In genomic region chr5:56481998-56482698, GRCh38 we compare ENCODE assay signal across 9 cellular contexts.
A peak's percentile ranks its signal among the peaks of the same experiment; 100 is the strongest.
DNase-seq lines count a peak whose midpoint lies in the region; ATAC-seq and TF ChIP-seq lines count a peak whose summit lies in the region.
"Had no signal": no experiment of that assay in that cellular context is flagged by ENCODE, and none has a peak within 500 bp of the region (broad histone marks: within the 10 kb centered on the region; RNA-seq: fewer than 3 reads in every experiment).

No MANE protein-coding gene starts in this region.

- DNase-seq in A673 (ENCODE audit: low spot score), result no peak
- no peak for DNase-seq in MCF 10A (ENCODE audit: unreplicated experiment)
- DNase-seq in NCI-H1105 (lab: John Stamatoyannopoulos, UW), result no peak
- DNase-seq in NCI-H1436 treated with DMSO at 0.1 percent for 48 hours (lab: John Stamatoyannopoulos, UW), result no peak
- DNase-seq in DMS53 treated with DMSO at 0.1 percent for 48 hours (lab: John Stamatoyannopoulos, UW; ENCODE audit: unreplicated experiment), result no peak
- DNase-seq: NCI-H1105 treated with DMSO at 0.1 percent for 48 hours had no signal

- H3K27me3 Mint-ChIP-seq in MCF 10A (ENCODE audit: insufficient read depth, unreplicated experiment), result no peaks in the 10 kb centered on the region

- H3K9me2 ChIP-seq in Loucy (replicated peaks; ENCODE audit: low read depth, low read length), result no peaks in the 10 kb centered on the region

- no peaks in the 10 kb centered on the region for H3K36me3 Mint-ChIP-seq in MCF 10A (ENCODE audit: insufficient read depth, unreplicated experiment)

- peak overlapping the region; percentile 57; the same call in 1 of the 2 replicates for H2AFZ ChIP-seq in Loucy (ENCODE audit: low read length)

- peaks cover 7% of the 10 kb centered on the region for H3K4me1 Mint-ChIP-seq in MCF 10A (ENCODE audit: insufficient read depth, unreplicated experiment)

- H3K4me3 ChIP-seq in A673 (ENCODE audit: low read depth, low read length, poor library complexity, severe bottlenecking), result peak overlapping the region; percentile 51
- no peak overlapping the region for H3K4me3 ChIP-seq in Loucy (ENCODE audit: low read length, poor library complexity, severe bottlenecking)
- H3K4me3 ChIP-seq in mucosa of stomach (ENCODE audit: low read length), result peak overlapping the region; percentile 57

- intact Hi-C loops in A673 (cut with micrococcal nuclease; ENCODE audit: unreplicated experiment) (no loop called here), MCF 10A (cut with micrococcal nuclease) (loop anchor here (2.0 kb wide), 1 partner anchor 333 kb away; the partner anchor contains the start of gene MAP3K1)

- POLR2A ChIA-PET in A673 (lab: Charles Lee; ENCODE audit: low non-redundant PET) (no interaction called here), MCF 10A (lab: Yijun Ruan, JAX) (no interaction called here)

- no peaks in the 10 kb centered on the region for H3K9me3 Mint-ChIP-seq in MCF 10A (ENCODE audit: unreplicated experiment)

- H3K9ac ChIP-seq in Loucy (ENCODE audit: low read depth, low read length, poor library complexity, severe bottlenecking) (no peak overlapping the region), mucosa of stomach (ENCODE audit: low read length) (no peak overlapping the region)

- H3K9me3 ChIP-seq in A673 (ENCODE audit: low read depth, low read length, poor library complexity, severe bottlenecking) (no peaks in the 10 kb centered on the region), Loucy (ENCODE audit: insufficient read depth, low read depth, low read length) (no peaks in the 10 kb centered on the region), mucosa of stomach (ENCODE audit: control insufficient read depth, low read length) (no peaks in the 10 kb centered on the region)

- peak overlapping the region; percentile 60 for H3K4me2 ChIP-seq in Loucy (ENCODE audit: low read depth, low read length, poor library complexity, severe bottlenecking)

- H3F3A ChIP-seq in Loucy (ENCODE audit: low read depth), result no peaks in the 10 kb centered on the region

- no peak overlapping the region for H3K27ac Mint-ChIP-seq in MCF 10A (ENCODE audit: low read depth, unreplicated experiment)

- BruUV-seq in A673 (replicated peaks; lab: Mats Ljungman, UMichigan) (no TSS peak), MCF 10A (replicated peaks; lab: Mats Ljungman, UMichigan) (no TSS peak)

- CTCF ChIA-PET in A673 (lab: Charles Lee) (no interaction called here), MCF 10A (lab: Yijun Ruan, JAX) (interaction anchor here (0.7 kb wide), 1 partner anchor 195 kb away, joined by 3 read pairs; no protein-coding TSS in a partner anchor)

- H3K79me2 ChIP-seq in Loucy (ENCODE audit: insufficient read depth, low read length), result no peaks in the 10 kb centered on the region

- no peaks in the 10 kb centered on the region for H4K20me1 ChIP-seq in Loucy (ENCODE audit: insufficient read depth, low read length, poor library complexity, severe bottlenecking)

- TF ChIP-seq CTCF in A673 (conservative IDR thresholded peaks at IDR 0.05; ENCODE audit: low read depth, low read length), result no peak
- TF ChIP-seq CTCF in Loucy (conservative IDR thresholded peaks at IDR 0.05; ENCODE audit: low read length), result no peak
- TF ChIP-seq CTCF in MCF 10A (IDR thresholded peaks at IDR 0.05; ENCODE audit: unreplicated experiment), result no peak

- ATAC-seq in HG03045 (IDR thresholded peaks at IDR 0.05; ENCODE audit: unreplicated experiment), result no peak

- H3K4me3 Mint-ChIP-seq in MCF 10A (ENCODE audit: unreplicated experiment), result peak overlapping the region; percentile 73

- H3K27ac ChIP-seq in A673 (ENCODE audit: low read depth, low read length, poor library complexity, severe bottlenecking), result no peak overlapping the region

- H3K27me3 ChIP-seq in A673 (replicated peaks; ENCODE audit: insufficient read depth, low read depth, low read length, poor library complexity), result no peaks in the 10 kb centered on the region
- H3K27me3 ChIP-seq in Loucy (ENCODE audit: insufficient read depth, low read length, poor library complexity, severe bottlenecking), result no peaks in the 10 kb centered on the region
- peaks cover 24% of the 10 kb centered on the region for H3K27me3 ChIP-seq in mucosa of stomach (ENCODE audit: control insufficient read depth, insufficient read depth, low read length)

- no peaks in the 10 kb centered on the region for H3K36me3 ChIP-seq in A673 (ENCODE audit: insufficient read depth, low read length, poor library complexity, severe bottlenecking)
- H3K36me3 ChIP-seq in Loucy (ENCODE audit: insufficient read depth, low read length), result no peaks in the 10 kb centered on the region
- H3K36me3 ChIP-seq in mucosa of stomach (ENCODE audit: control insufficient read depth, insufficient read depth, low read length), result no peaks in the 10 kb centered on the region

- H3K4me1 ChIP-seq in A673 (ENCODE audit: insufficient read depth, low read length, poor library complexity, severe bottlenecking), result peaks cover 6% of the 10 kb centered on the region
- no peaks in the 10 kb centered on the region for H3K4me1 ChIP-seq in Loucy (ENCODE audit: insufficient read depth, low read length, poor library complexity, severe bottlenecking)
- H3K4me1 ChIP-seq in mucosa of stomach (ENCODE audit: control insufficient read depth, insufficient read depth, low read length), result peaks cover 22% of the 10 kb centered on the region
